9 cellular contexts compared by ENCODE assay signal in genomic region chr3:30227571-30228301, GRCh38.
DNase-seq lines count a peak whose midpoint lies in the region; ATAC-seq and TF ChIP-seq lines count a peak whose summit lies in the region.
"Had no signal": no experiment of that assay in that cellular context is flagged by ENCODE, and none has a peak within 500 bp of the region (broad histone marks: within the 10 kb centered on the region; RNA-seq: fewer than 3 reads in every experiment).

No MANE protein-coding gene starts in this region.

- no peak overlapping the region for H3K4me3 ChIP-seq in fibroblast of pulmonary artery (replicated peaks; ENCODE audit: low read depth, low read length)
- H3K4me3 ChIP-seq in skeletal muscle cell (ENCODE audit: low read depth, low read length) = no peak overlapping the region

- no peak for TF ChIP-seq CTCF in fibroblast of pulmonary artery (IDR thresholded peaks at IDR 0.05; ENCODE audit: low read length, missing control alignments)

- DNase-seq in HCEC 1CT (peak; percentile 91), SKM-1 treated with dmso at 0.1 percent for 144 hours (lab: John Stamatoyannopoulos, UW; ENCODE audit: unreplicated experiment) (peak; percentile 79), fibroblast of pulmonary artery (ENCODE audit: low read depth) (peak; percentile 97), skeletal muscle cell (ENCODE audit: low read depth) (peak; percentile 88), NCI-H510A (lab: John Stamatoyannopoulos, UW) (no peak), NAMALWA (ENCODE audit: low spot score) (no peak), NCI-H146 (lab: John Stamatoyannopoulos, UW) (no peak)
- DNase-seq: NCI-H2171 treated with DMSO at 0.1 percent for 48 hours had no signal

- no peak for ATAC-seq in HG02870 (IDR thresholded peaks at IDR 0.05; ENCODE audit: unreplicated experiment)

Comparison
In these comparisons a context has a peak if more than half of its experiments do, and no peak if none do; other contexts are left out.
1. DNase-seq: peak in HCEC 1CT (single experiment), SKM-1 treated with dmso at 0.1 percent for 144 hours (single experiment), fibroblast of pulmonary artery (single experiment) and skeletal muscle cell (single experiment); none in NCI-H510A (single experiment), NAMALWA (single experiment) and NCI-H146 (single experiment).